Comparison of ENCODE assay signal across 24 cellular contexts in genomic region chr21:18274370-18274769, GRCh38. TPM values are rescaled to one million over a fixed set of nuclear protein-coding genes. Genes with fewer than 3 reads are reported as not detected.
"Had no signal": no experiment of that assay in that cellular context is flagged by ENCODE, and none has a peak within 500 bp of the region (broad histone marks: within the 10 kb centered on the region; RNA-seq: fewer than 3 reads in every experiment).

No MANE protein-coding gene starts in this region.

- ATAC-seq: activated CD4-positive, CD25-positive, alpha-beta regulatory T cell treated with anti-CD3 and anti-CD28 coated beads, Interleukin-2, amount 50 U/mL, for 24 hours; activated CD8-positive, alpha-beta T cell treated with anti-CD3 and anti-CD28 coated beads for 36 hours; PC-3; SK-N-SH treated with all-trans-retinoic acid at 6 μM for 48 hours had no signal

- H3K4me1 ChIP-seq: adrenal gland, SJSA1 had no signal

- H3K4me1 Mint-ChIP-seq: activated naive CD8-positive, alpha-beta T cell treated with anti-CD3 and anti-CD28 coated beads, Interleukin-2, amount 10 ng/mL, durations not matched to agents 7 days and 5 days had no signal

- H3K27me3 ChIP-seq: adrenal gland, SJSA1 had no signal

- H3K36me3 Mint-ChIP-seq: activated naive CD8-positive, alpha-beta T cell treated with anti-CD3 and anti-CD28 coated beads, Interleukin-2, amount 10 ng/mL, durations not matched to agents 7 days and 5 days had no signal

- H3K27ac ChIP-seq: adrenal gland, SJSA1 had no signal

- H3K9me3 ChIP-seq: adrenal gland, SJSA1 had no signal

- DNase-seq: activated CD4-positive, alpha-beta T cell treated with anti-CD3 and anti-CD28 coated beads for 4 hours; activated CD8-positive, alpha-beta memory T cell treated with anti-CD3 and anti-CD28 coated beads, Interleukin-2, amount 50 U/mL, for 4 hours; activated CD8-positive, alpha-beta T cell treated with anti-CD3 and anti-CD28 coated beads for 36 hours; activated naive CD4-positive, alpha-beta T cell treated with anti-CD3 and anti-CD28 coated beads, Interleukin-2, amount 50 U/mL, for 16 hours; activated naive CD8-positive, alpha-beta T cell treated with anti-CD3 and anti-CD28 coated beads, Interleukin-2, amount 10 ng/mL, durations not matched to agents 7 days and 5 days; adrenal gland; anterior cingulate cortex; cerebellar nuclear complex; KBM-7; NCI-H146; NCI-H187 treated with DMSO at 0.1 percent for 48 hours; NCI-H2081 treated with DMSO at 0.1 percent for 48 hours; NCI-H446; NCI-H524; NCI-H82; PC-3; SHP77; SW 1271 had no signal

- H3K27me3 Mint-ChIP-seq: activated CD8-positive, alpha-beta T cell treated with anti-CD3 and anti-CD28 coated beads for 36 hours; activated naive CD8-positive, alpha-beta T cell treated with anti-CD3 and anti-CD28 coated beads, Interleukin-2, amount 10 ng/mL, durations not matched to agents 7 days and 5 days had no signal

- H3K4me3 ChIP-seq: adrenal gland, SJSA1 had no signal

- H3K9me3 Mint-ChIP-seq: activated CD8-positive, alpha-beta T cell treated with anti-CD3 and anti-CD28 coated beads for 36 hours; activated naive CD8-positive, alpha-beta T cell treated with anti-CD3 and anti-CD28 coated beads, Interleukin-2, amount 10 ng/mL, durations not matched to agents 7 days and 5 days had no signal

- H3K4me3 Mint-ChIP-seq: activated CD8-positive, alpha-beta T cell treated with anti-CD3 and anti-CD28 coated beads for 36 hours; activated naive CD8-positive, alpha-beta T cell treated with anti-CD3 and anti-CD28 coated beads, Interleukin-2, amount 10 ng/mL, durations not matched to agents 7 days and 5 days had no signal

- H3K27ac Mint-ChIP-seq: activated CD8-positive, alpha-beta T cell treated with anti-CD3 and anti-CD28 coated beads for 36 hours; activated naive CD8-positive, alpha-beta T cell treated with anti-CD3 and anti-CD28 coated beads, Interleukin-2, amount 10 ng/mL, durations not matched to agents 7 days and 5 days had no signal

- H3K36me3 ChIP-seq: adrenal gland, SJSA1 had no signal

RNA-seq across cellular contexts. Expression of gene CHODL, which starts 29.7 kb away (rescaled TPM):
- total RNA-seq: activated CD8-positive, alpha-beta T cell treated with anti-CD3 and anti-CD28 coated beads for 36 hours; LHCN-M2; M059J; PC-3; SJSA1; T-helper 1 cell treated with Interleukin-12 subunit alpha and Interleukin-12 subunit beta and Interleukin-4 antibody, amounts not matched to agents 30 ng/mL and 1 ng/mL, for 36 hours had no signal
